ENCODE assay signal across 17 cellular contexts in genomic region chr1:56414728-56415224, GRCh38.
A peak's percentile ranks its signal among the peaks of the same experiment; 100 is the strongest.
DNase-seq lines count a peak whose midpoint lies in the region; ATAC-seq, FAIRE-seq and TF ChIP-seq lines count a peak whose summit lies in the region.
"Had no signal": no experiment of that assay in that cellular context is flagged by ENCODE, and none has a peak within 500 bp of the region (broad histone marks: within the 10 kb centered on the region; RNA-seq: fewer than 3 reads in every experiment).

No MANE protein-coding gene starts in this region.

- no peaks in the 10 kb centered on the region for H3K36me3 Mint-ChIP-seq in activated naive CD4-positive, alpha-beta T cell treated with anti-CD3 and anti-CD28 coated beads, Interleukin-2, amount 50 U/mL, for 72 hours
- H3K36me3 Mint-ChIP-seq: activated CD8-positive, alpha-beta memory T cell treated with anti-CD3 and anti-CD28 coated beads, Interleukin-2, amount 10 ng/mL, durations not matched to agents 7 days and 5 days; activated naive CD8-positive, alpha-beta T cell treated with anti-CD3 and anti-CD28 coated beads for 36 hours; memory B cell; stimulated activated effector memory CD8-positive, alpha-beta T cell treated with anti-CD3 and anti-CD28 coated beads, Interleukin-12 subunit alpha, Interleukin-12 subunit beta, amount 100 ng/mL, for 72 hours had no signal

- H3K27me3 Mint-ChIP-seq in stimulated activated naive CD8-positive, alpha-beta T cell treated with anti-CD3 and anti-CD28 coated beads, Interleukin-15, amount 100 ng/mL, for 72 hours = peaks cover 17% of the 10 kb centered on the region
- H3K27me3 Mint-ChIP-seq: activated CD8-positive, alpha-beta memory T cell treated with anti-CD3 and anti-CD28 coated beads, Interleukin-2, amount 10 ng/mL, durations not matched to agents 7 days and 5 days; activated naive CD8-positive, alpha-beta T cell treated with anti-CD3 and anti-CD28 coated beads for 36 hours had no signal

- H3K9me3 Mint-ChIP-seq in stimulated activated naive CD8-positive, alpha-beta T cell treated with anti-CD3 and anti-CD28 coated beads, Interleukin-15, amount 100 ng/mL, for 72 hours = peaks cover 5 to 16% of the 10 kb centered on the region in 2 donors
- H3K9me3 Mint-ChIP-seq in activated naive CD4-positive, alpha-beta T cell treated with anti-CD3 and anti-CD28 coated beads, Interleukin-2, amount 50 U/mL, for 72 hours = peaks cover 0 to 12% of the 10 kb centered on the region in 2 donors
- H3K9me3 Mint-ChIP-seq: activated naive CD8-positive, alpha-beta T cell treated with anti-CD3 and anti-CD28 coated beads for 36 hours; memory B cell had no signal

- no peak overlapping the region for H3K4me3 Mint-ChIP-seq in stimulated activated naive CD8-positive, alpha-beta T cell treated with anti-CD3 and anti-CD28 coated beads, Interleukin-15, amount 100 ng/mL, for 72 hours
- H3K4me3 Mint-ChIP-seq: activated CD8-positive, alpha-beta memory T cell treated with anti-CD3 and anti-CD28 coated beads, Interleukin-2, amount 10 ng/mL, durations not matched to agents 7 days and 5 days; activated naive CD8-positive, alpha-beta T cell treated with anti-CD3 and anti-CD28 coated beads for 36 hours; memory B cell; stimulated activated effector memory CD8-positive, alpha-beta T cell treated with anti-CD3 and anti-CD28 coated beads, Interleukin-12 subunit alpha, Interleukin-12 subunit beta, amount 100 ng/mL, for 72 hours had no signal

- TF ChIP-seq POLR2A in H54 (IDR thresholded peaks at IDR 0.05; ENCODE audit: low read depth, low read length) = no peak

- peak; percentile 78 for ATAC-seq in left lobe of liver
- ATAC-seq in stimulated activated naive CD8-positive, alpha-beta T cell treated with anti-CD3 and anti-CD28 coated beads, Interleukin-15, amount 100 ng/mL, for 72 hours = no peak
- ATAC-seq in activated naive CD4-positive, alpha-beta T cell treated with anti-CD3 and anti-CD28 coated beads, Interleukin-2, amount 50 U/mL, for 72 hours = no peak
- ATAC-seq: activated CD8-positive, alpha-beta memory T cell treated with anti-CD3 and anti-CD28 coated beads, Interleukin-2, amount 10 ng/mL, durations not matched to agents 7 days and 5 days; stimulated activated effector memory CD8-positive, alpha-beta T cell treated with anti-CD3 and anti-CD28 coated beads, Interleukin-12 subunit alpha, Interleukin-12 subunit beta, amount 100 ng/mL, for 72 hours had no signal

- no peak overlapping the region for H3K27ac Mint-ChIP-seq in stimulated activated naive CD8-positive, alpha-beta T cell treated with anti-CD3 and anti-CD28 coated beads, Interleukin-15, amount 100 ng/mL, for 72 hours
- H3K27ac Mint-ChIP-seq in activated naive CD4-positive, alpha-beta T cell treated with anti-CD3 and anti-CD28 coated beads, Interleukin-2, amount 50 U/mL, for 72 hours = no peak overlapping the region
- H3K27ac Mint-ChIP-seq: activated CD8-positive, alpha-beta memory T cell treated with anti-CD3 and anti-CD28 coated beads, Interleukin-2, amount 10 ng/mL, durations not matched to agents 7 days and 5 days; activated naive CD8-positive, alpha-beta T cell treated with anti-CD3 and anti-CD28 coated beads for 36 hours; memory B cell; stimulated activated effector memory CD8-positive, alpha-beta T cell treated with anti-CD3 and anti-CD28 coated beads, Interleukin-12 subunit alpha, Interleukin-12 subunit beta, amount 100 ng/mL, for 72 hours had no signal

- no peak for FAIRE-seq in H54 (lab: Jason Lieb, UNC)
- FAIRE-seq: G401.6 had no signal

- DNase-seq in COLO668 (lab: John Stamatoyannopoulos, UW; ENCODE audit: unreplicated experiment) = peak; percentile 87
- DNase-seq in LoVo (ENCODE audit: low spot score) = peak; percentile 52
- DNase-seq in NCI-H69 (lab: John Stamatoyannopoulos, UW) = peak; percentile 93
- peak; percentile 84 for DNase-seq in left lobe of liver (ENCODE audit: low spot score)
- no peak for DNase-seq in SKM-1 treated with dmso at 0.1 percent for 144 hours (lab: John Stamatoyannopoulos, UW; ENCODE audit: unreplicated experiment)
- DNase-seq in stimulated activated naive CD8-positive, alpha-beta T cell treated with anti-CD3 and anti-CD28 coated beads, Interleukin-15, amount 100 ng/mL, for 72 hours = no peak
- no peak for DNase-seq in activated naive CD4-positive, alpha-beta T cell treated with anti-CD3 and anti-CD28 coated beads, Interleukin-2, amount 50 U/mL, for 72 hours (ENCODE audit: low spot score in 2 of 2)
- DNase-seq in H54 (ENCODE audit: insufficient read length, low spot score) = no peak
- DNase-seq: activated CD8-positive, alpha-beta memory T cell treated with anti-CD3 and anti-CD28 coated beads, Interleukin-2, amount 10 ng/mL, durations not matched to agents 7 days and 5 days; activated naive CD8-positive, alpha-beta T cell treated with anti-CD3 and anti-CD28 coated beads for 36 hours; esophagus squamous epithelium; GOT3; RPMI8226; stimulated activated CD4-positive, alpha-beta T cell treated with anti-CD3 and anti-CD28 coated beads, Interleukin-2, amount 100 ng/mL, for 48 hours had no signal

- no peaks in the 10 kb centered on the region for H3K4me1 Mint-ChIP-seq in stimulated activated naive CD8-positive, alpha-beta T cell treated with anti-CD3 and anti-CD28 coated beads, Interleukin-15, amount 100 ng/mL, for 72 hours
- H3K4me1 Mint-ChIP-seq: activated CD8-positive, alpha-beta memory T cell treated with anti-CD3 and anti-CD28 coated beads, Interleukin-2, amount 10 ng/mL, durations not matched to agents 7 days and 5 days; activated naive CD8-positive, alpha-beta T cell treated with anti-CD3 and anti-CD28 coated beads for 36 hours; stimulated activated effector memory CD8-positive, alpha-beta T cell treated with anti-CD3 and anti-CD28 coated beads, Interleukin-12 subunit alpha, Interleukin-12 subunit beta, amount 100 ng/mL, for 72 hours had no signal

Comparison
In these comparisons a context has a peak if more than half of its experiments do, and no peak if none do; other contexts are left out.
1. DNase-seq: peak in COLO668 (single experiment), LoVo (single experiment), NCI-H69 (single experiment) and left lobe of liver (single experiment); none in SKM-1 treated with dmso at 0.1 percent for 144 hours (single experiment), stimulated activated naive CD8-positive, alpha-beta T cell treated with anti-CD3 and anti-CD28 coated beads, Interleukin-15, amount 100 ng/mL, for 72 hours (0 of 2), activated naive CD4-positive, alpha-beta T cell treated with anti-CD3 and anti-CD28 coated beads, Interleukin-2, amount 50 U/mL, for 72 hours (0 of 2) and H54 (single experiment).